In the genomic region with DNA sequence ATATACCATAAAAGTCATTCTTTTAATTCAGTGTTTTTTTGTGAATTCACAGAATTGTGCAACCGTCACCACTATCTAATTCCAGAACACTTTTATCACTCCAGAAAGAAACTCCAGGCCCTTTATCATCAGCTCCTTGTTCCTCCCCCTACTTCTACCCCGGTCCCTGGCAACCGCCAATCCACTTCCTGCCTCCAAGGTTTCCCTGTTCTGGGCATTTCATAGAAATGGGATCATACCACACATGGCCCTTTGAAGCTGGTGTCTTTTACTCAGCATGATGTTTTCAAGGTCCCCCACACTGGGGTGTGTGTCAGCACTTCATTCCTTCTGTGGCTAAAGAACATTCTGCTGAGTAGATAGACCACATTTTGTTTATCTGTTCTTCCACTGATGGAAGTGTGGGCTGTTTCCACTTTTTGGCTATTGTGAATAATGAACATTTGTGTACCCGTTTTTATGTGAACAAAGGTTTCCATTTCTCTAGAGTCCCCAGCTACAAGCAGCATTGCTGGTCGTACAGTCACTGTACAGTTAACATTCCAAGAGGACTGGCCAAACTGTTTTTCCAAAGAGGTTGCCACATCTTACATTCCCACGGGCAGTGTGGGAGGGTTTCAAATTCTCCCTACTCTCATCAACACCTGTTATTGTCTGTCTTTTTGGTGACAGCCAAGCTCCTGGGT, we compare ENCODE assay signal across 12 cellular contexts.
DNase-seq lines count a peak whose midpoint lies in the region; FAIRE-seq and TF ChIP-seq lines count a peak whose summit lies in the region.
"Had no signal": no experiment of that assay in that cellular context is flagged by ENCODE, and none has a peak within 500 bp of the region (broad histone marks: within the 10 kb centered on the region; RNA-seq: fewer than 3 reads in every experiment).

No MANE protein-coding gene starts in this region.

- peaks cover 49% of the 10 kb centered on the region for H3K4me1 Mint-ChIP-seq in nephron
- H3K4me1 Mint-ChIP-seq: stimulated activated naive CD8-positive, alpha-beta T cell treated with anti-CD3 and anti-CD28 coated beads, Interleukin-15, amount 100 ng/mL, for 72 hours had no signal

- H3K27me3 Mint-ChIP-seq in nephron (ENCODE audit: low read depth), result peaks cover 7% of the 10 kb centered on the region

- intact Hi-C loops in lower leg skin (cut with DNase I; ENCODE audit: low total_unique reads), result no loop called here

- H3K9me3 Mint-ChIP-seq in nephron, result peaks cover 31% of the 10 kb centered on the region

- no peaks in the 10 kb centered on the region for H3K36me3 Mint-ChIP-seq in nephron (ENCODE audit: low read depth)

- TF ChIP-seq POLR2A in lower leg skin (IDR thresholded peaks at IDR 0.05), result no peak

- WGBS in lower leg skin, 2 donors, result 59 to 60% methylated on average over 6 of the region's 6 CpGs

- H3K4me3 ChIP-seq in AG10803 (ENCODE audit: low read length), result no peak overlapping the region
- H3K4me3 ChIP-seq in epithelial cell of proximal tubule (ENCODE audit: low read depth, low read length), result no peak overlapping the region
- H3K4me3 ChIP-seq in lower leg skin (ENCODE audit: low read depth, poor library complexity, severe bottlenecking), result no peak overlapping the region

- H3K4me3 Mint-ChIP-seq in nephron, result peak overlapping the region in 1 of 3 experiments; percentile 49
- H3K4me3 Mint-ChIP-seq: stimulated activated naive CD8-positive, alpha-beta T cell treated with anti-CD3 and anti-CD28 coated beads, Interleukin-15, amount 100 ng/mL, for 72 hours had no signal

- no peak for FAIRE-seq in RCC 7860 (lab: Jason Lieb, UNC)

- TF ChIP-seq CTCF in AG10803 (conservative IDR thresholded peaks at IDR 0.05; ENCODE audit: low read length), result no peak
- no peak for TF ChIP-seq CTCF in epithelial cell of proximal tubule (conservative IDR thresholded peaks at IDR 0.05; ENCODE audit: low read depth, low read length)
- no peak for TF ChIP-seq CTCF in nephron (IDR thresholded peaks at IDR 0.05; ENCODE audit: unreplicated experiment in 3 of 3)
- TF ChIP-seq CTCF in lower leg skin (IDR thresholded peaks at IDR 0.05), result no peak

- DNase-seq in AG10803 (ENCODE audit: low read depth) (peak; percentile 99), RCC 7860 (ENCODE audit: low spot score) (peak; percentile 60), epithelial cell of proximal tubule (ENCODE audit: low read depth) (peak; percentile 25), cerebellum (ENCODE audit: low spot score) (no peak), lower leg skin (ENCODE audit: low spot score in 2 of 2) (no peak), COLO668 (lab: John Stamatoyannopoulos, UW; ENCODE audit: unreplicated experiment) (no peak)
- DNase-seq in activated CD4-positive, CD25-positive, alpha-beta regulatory T cell (lab: John Stamatoyannopoulos, UW), result no peak
- DNase-seq: activated CD4-positive, CD25-positive, alpha-beta regulatory T cell treated with anti-CD3 and anti-CD28 coated beads, Interleukin-2, amount 50 U/mL, for 72 hours; activated gamma-delta T cell treated with Interleukin-2 at 50 U/mL for 16 hours; NCI-H1436 treated with DMSO at 0.1 percent for 48 hours; stimulated activated naive CD8-positive, alpha-beta T cell treated with anti-CD3 and anti-CD28 coated beads, Interleukin-15, amount 100 ng/mL, for 72 hours had no signal

- peak overlapping the region; percentile 68 to 82 (median 74) for H3K27ac Mint-ChIP-seq in nephron

Comparison
In these comparisons a context has a peak if more than half of its experiments do, and no peak if none do; other contexts are left out.
1. DNase-seq: peak in AG10803 (single experiment), RCC 7860 (single experiment) and epithelial cell of proximal tubule (single experiment); none in activated CD4-positive, CD25-positive, alpha-beta regulatory T cell (0 of 4), cerebellum (single experiment), lower leg skin (0 of 2) and COLO668 (single experiment).